10 cellular contexts compared by ENCODE assay signal in genomic region chr15:74203914-74204431, GRCh38. TPM values are rescaled to one million over a fixed set of nuclear protein-coding genes. Genes with fewer than 3 reads are reported as not detected.
A peak's percentile ranks its signal among the peaks of the same experiment; 100 is the strongest.
DNase-seq lines count a peak whose midpoint lies in the region; ATAC-seq and TF ChIP-seq lines count a peak whose summit lies in the region.
"Had no signal": no experiment of that assay in that cellular context is flagged by ENCODE, and none has a peak within 500 bp of the region (broad histone marks: within the 10 kb centered on the region; RNA-seq: fewer than 3 reads in every experiment).

No MANE protein-coding gene starts in this region.

- POLR2A ChIA-PET in RWPE1 (lab: Yijun Ruan, JAX; ENCODE audit: low non-redundant PET), result no interaction called here

- TF ChIP-seq CTCF in RWPE1 (conservative IDR thresholded peaks at IDR 0.05; ENCODE audit: low read depth), result no peak

- H3K9ac ChIP-seq in iPS-18a (ENCODE audit: low read length), result peak overlapping the region; percentile 36
- H3K9ac ChIP-seq: BLaER1 had no signal

- intact Hi-C loops in Right ventricle myocardium inferior (cut with DNase I) (no loop called here), cardiac septum (cut with DNase I) (no loop called here), aorta (cut with DNase I) (no loop called here)

- H3K4me1 ChIP-seq in iPS-18a (ENCODE audit: control insufficient read depth, low read depth, low read length) (peaks cover 47% of the 10 kb centered on the region), aorta (ENCODE audit: control insufficient read depth in 1 of 2, insufficient read depth in 2 of 2, low read length in 2 of 2) (no peaks in the 10 kb centered on the region)

- H3K9me3 ChIP-seq in iPS-18a (ENCODE audit: control insufficient read depth, low read depth, low read length) (no peaks in the 10 kb centered on the region), aorta (ENCODE audit: control insufficient read depth, low read length) (no peaks in the 10 kb centered on the region)
- H3K9me3 ChIP-seq: BLaER1 had no signal

- DNase-seq in Right ventricle myocardium inferior (ENCODE audit: missing footprints), result no peak
- DNase-seq in cardiac septum (ENCODE audit: low spot score), result no peak
- DNase-seq in amniotic epithelial cell (ENCODE audit: low read depth), result peak; percentile 89
- DNase-seq in aorta, result peak; percentile 90 to 92
- DNase-seq in DMS153 (lab: John Stamatoyannopoulos, UW), result no peak
- no peak for DNase-seq in RWPE1 (ENCODE audit: low spot score)

- H3K4me3 ChIP-seq in iPS-18a (ENCODE audit: low read length), result peak overlapping the region; percentile 53
- no peak overlapping the region for H3K4me3 ChIP-seq in aorta (ENCODE audit: low read length in 2 of 2)
- H3K4me3 ChIP-seq: BLaER1 had no signal

- H3K27me3 ChIP-seq in iPS-18a (ENCODE audit: control insufficient read depth, insufficient read depth, low read length) (peaks cover 7% of the 10 kb centered on the region), aorta (ENCODE audit: control insufficient read depth in 1 of 2, insufficient read depth in 2 of 2, low read length in 1 of 2) (no peaks in the 10 kb centered on the region)
- H3K27me3 ChIP-seq: BLaER1 had no signal

- ATAC-seq in Right ventricle myocardium inferior (peak; percentile 48), aorta (ENCODE audit: low FRiP score) (peak; percentile 81), HG03159 (IDR thresholded peaks at IDR 0.05; ENCODE audit: unreplicated experiment) (no peak)

- no peak overlapping the region for H3K27ac ChIP-seq in iPS-18a (ENCODE audit: low read length)
- no peak overlapping the region for H3K27ac ChIP-seq in aorta (ENCODE audit: low read depth in 1 of 2, low read length in 2 of 2)
- no peak overlapping the region for H3K27ac ChIP-seq in RWPE1
- H3K27ac ChIP-seq: BLaER1 had no signal

- H3K36me3 ChIP-seq in iPS-18a (ENCODE audit: control insufficient read depth, low read depth, low read length) (no peaks in the 10 kb centered on the region), aorta (ENCODE audit: control insufficient read depth in 1 of 2, insufficient read depth in 2 of 2, low read length in 1 of 2) (no peaks in the 10 kb centered on the region)
- H3K36me3 ChIP-seq: BLaER1 had no signal

- WGBS in aorta, 2 donors, result 3 to 4% methylated on average over 10 of the region's 10 CpGs

- CTCF ChIA-PET in RWPE1 (lab: Yijun Ruan, JAX), result no interaction called here

RNA-seq across cellular contexts. Expression of gene STRA6, which starts 1.4 kb away (rescaled TPM):
- total RNA-seq in Right ventricle myocardium inferior, result not detected
- total RNA-seq in cardiac septum, result 0.13 TPM
- total RNA-seq in aorta, result under 1 TPM; 0.16 to 0.51 TPM
- under 1 TPM in 1 of 2 donors, not detected in 1; 0.49 TPM for polyA plus RNA-seq in aorta

RNA-seq across cellular contexts. Expression of gene ISLR, which starts 30.5 kb away (rescaled TPM):
- total RNA-seq in Right ventricle myocardium inferior, result 13.8 TPM
- 16.2 TPM for total RNA-seq in cardiac septum
- 100 to 1,000 TPM in 1 of 2 donors, 10 to 100 TPM in 1; 62.2 to 102 TPM for total RNA-seq in aorta
- polyA plus RNA-seq in aorta, result 100 to 1,000 TPM in 1 of 2 donors, 10 to 100 TPM in 1; 24.8 to 111 TPM
- total RNA-seq: NCI-H460 had no signal

RNA-seq across cellular contexts. Expression of gene CCDC33, which starts 32.2 kb away (rescaled TPM):
- total RNA-seq in Right ventricle myocardium inferior (not detected), cardiac septum (not detected), aorta (not detected)
- not detected for polyA plus RNA-seq in aorta
- total RNA-seq: NCI-H460 had no signal

Comparison
In these comparisons a context has a peak if more than half of its experiments do, and no peak if none do; other contexts are left out.
1. DNase-seq: peak in amniotic epithelial cell (single experiment) and aorta (2 of 2); none in Right ventricle myocardium inferior (single experiment), cardiac septum (single experiment), DMS153 (single experiment) and RWPE1 (single experiment).